ENCODE assay signal across 21 cellular contexts in the genomic region with DNA sequence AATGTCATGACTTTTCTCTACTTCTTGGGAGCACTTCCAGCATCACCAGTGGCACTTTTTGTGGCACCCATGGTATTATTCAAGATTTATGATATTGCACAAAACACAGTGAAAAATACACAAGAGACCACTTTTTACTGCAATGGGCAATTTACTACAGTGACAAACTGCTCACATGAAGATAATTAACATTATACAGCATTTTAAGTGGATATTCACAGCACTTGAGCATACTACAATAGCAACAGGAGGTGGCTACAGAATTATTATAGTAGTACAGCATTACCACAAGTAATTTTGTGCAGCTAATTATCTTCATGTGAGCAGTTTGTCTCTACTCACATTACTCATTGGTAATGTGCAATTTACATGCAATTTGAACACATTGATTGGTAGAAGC. TPM values are rescaled to one million over a fixed set of nuclear protein-coding genes. Genes with fewer than 3 reads are reported as not detected.
"Had no signal": no experiment of that assay in that cellular context is flagged by ENCODE, and none has a peak within 500 bp of the region (broad histone marks: within the 10 kb centered on the region; RNA-seq: fewer than 3 reads in every experiment).

No MANE protein-coding gene starts in this region.

- H3K27me3 Mint-ChIP-seq: activated naive CD8-positive, alpha-beta T cell treated with anti-CD3 and anti-CD28 coated beads for 36 hours had no signal

- H3K27ac Mint-ChIP-seq: activated naive CD8-positive, alpha-beta T cell treated with anti-CD3 and anti-CD28 coated beads for 36 hours; stimulated activated memory B cell treated with anti-CD40 and anti-IgM and Interleukin-4, amounts not matched to agents 10 μg/mL and 1 μg/mL and 100 μg/mL, for 72 hours had no signal

- H3K9me3 Mint-ChIP-seq: activated T-cell treated with anti-CD3 and anti-CD28 coated beads, Interleukin-2, amount 50 U/mL, for 4 hours; stimulated activated memory B cell treated with anti-CD40 and anti-IgM and Interleukin-4, amounts not matched to agents 10 μg/mL and 1 μg/mL and 100 μg/mL, for 72 hours had no signal

- H3K36me3 Mint-ChIP-seq: stimulated activated memory B cell treated with anti-CD40 and anti-IgM and Interleukin-4, amounts not matched to agents 10 μg/mL and 1 μg/mL and 100 μg/mL, for 72 hours had no signal

- H3K4me3 Mint-ChIP-seq: activated naive CD8-positive, alpha-beta T cell treated with anti-CD3 and anti-CD28 coated beads for 36 hours; activated T-cell treated with anti-CD3 and anti-CD28 coated beads, Interleukin-2, amount 50 U/mL, for 4 hours; stimulated activated memory B cell treated with anti-CD40 and anti-IgM and Interleukin-4, amounts not matched to agents 10 μg/mL and 1 μg/mL and 100 μg/mL, for 72 hours had no signal

- DNase-seq: activated CD4-positive, alpha-beta T cell treated with anti-CD3 and anti-CD28 coated beads, Interleukin-2, amount 50 U/mL, for 48 hours; activated gamma-delta T cell; activated naive CD8-positive, alpha-beta T cell treated with anti-CD3 and anti-CD28 coated beads for 36 hours; activated T-cell treated with anti-CD3 and anti-CD28 coated beads, Interleukin-2, amount 50 U/mL, for 4 hours; anterior cingulate cortex; cerebellar nuclear complex; dermis blood vessel endothelial cell; erythroblast; left ventricle myocardium superior; mesenchymal stem cell; psoas muscle; spleen; stimulated activated CD4-positive, alpha-beta T cell treated with anti-CD3 and anti-CD28 coated beads, Interleukin-1b, Interleukin-23, amount 100 ng/mL, for 48 hours; tibial artery; uterus had no signal

- ATAC-seq: activated CD4-positive, CD25-positive, alpha-beta regulatory T cell treated with anti-CD3 and anti-CD28 coated beads, Interleukin-2, amount 50 U/mL, for 24 hours; activated T-cell treated with anti-CD3 and anti-CD28 coated beads, Interleukin-2, amount 50 U/mL, for 4 hours; left ventricle myocardium superior; psoas muscle; sciatic nerve; stimulated activated memory B cell treated with anti-CD40 and anti-IgM and Interleukin-4, amounts not matched to agents 10 μg/mL and 1 μg/mL and 100 μg/mL, for 72 hours had no signal

- H3K4me1 Mint-ChIP-seq: stimulated activated memory B cell treated with anti-CD40 and anti-IgM and Interleukin-4, amounts not matched to agents 10 μg/mL and 1 μg/mL and 100 μg/mL, for 72 hours had no signal

RNA-seq across cellular contexts. Expression of a gene that starts 18.3 kb away (rescaled TPM):
- total RNA-seq: dermis blood vessel endothelial cell, hepatocyte, kidney epithelial cell, left ventricle myocardium superior, psoas muscle, sciatic nerve, uterus had no signal

RNA-seq across cellular contexts. Expression of a gene that starts 46.1 kb away (rescaled TPM):
- total RNA-seq: dermis blood vessel endothelial cell, hepatocyte, kidney epithelial cell, left ventricle myocardium superior, osteoblast, psoas muscle, sciatic nerve, spleen, uterus had no signal

RNA-seq across cellular contexts. Expression of a gene that starts 47.7 kb away (rescaled TPM):
- total RNA-seq: dermis blood vessel endothelial cell, hepatocyte, kidney epithelial cell, left ventricle myocardium superior, osteoblast, psoas muscle, uterus had no signal
